In genomic region chr20:46200582-46201570, GRCh38 we compare ENCODE assay signal across 19 cellular contexts.
DNase-seq lines count a peak whose midpoint lies in the region; ATAC-seq and TF ChIP-seq lines count a peak whose summit lies in the region.
"Had no signal": no experiment of that assay in that cellular context is flagged by ENCODE, and none has a peak within 500 bp of the region (broad histone marks: within the 10 kb centered on the region; RNA-seq: fewer than 3 reads in every experiment).

No MANE protein-coding gene starts in this region.

- H3K4me3 ChIP-seq in right cardiac atrium (ENCODE audit: low read length) (no peak overlapping the region), endodermal cell (ENCODE audit: low read length) (no peak overlapping the region), neuronal stem cell (ENCODE audit: low read length in 2 of 2) (no peak overlapping the region), left lung (no peak overlapping the region)
- H3K4me3 ChIP-seq: BLaER1, HAP-1 had no signal

- ATAC-seq in right cardiac atrium (peak; percentile 65 to 78), Right ventricle myocardium inferior (no peak), HG02884 (IDR thresholded peaks at IDR 0.05; ENCODE audit: unreplicated experiment) (no peak), left lung (no peak)
- ATAC-seq: stimulated activated naive CD8-positive, alpha-beta T cell treated with anti-CD3 and anti-CD28 coated beads, Interleukin-15, amount 100 ng/mL, for 72 hours had no signal

- no peak overlapping the region for H3K4ac ChIP-seq in neuronal stem cell (ENCODE audit: low read length)

- CTCF ChIA-PET in HEK293T (lab: Yijun Ruan, JAX) = interaction anchor here (0.6 kb wide), 1 partner anchor 867 kb away, joined by 3 read pairs; no protein-coding TSS in a partner anchor

- H3K79me1 ChIP-seq in neuronal stem cell (ENCODE audit: low read depth, low read length) = no peaks in the 10 kb centered on the region

- no peaks in the 10 kb centered on the region for H3K36me3 Mint-ChIP-seq in endodermal cell (ENCODE audit: low read depth)
- H3K36me3 Mint-ChIP-seq: immature natural killer cell, type B pancreatic cell had no signal

- no peak overlapping the region for H2AFZ ChIP-seq in neuronal stem cell (ENCODE audit: low read length)

- H2BK120ac ChIP-seq in neuronal stem cell (ENCODE audit: low read depth, low read length) = no peak overlapping the region

- H3K9ac ChIP-seq in endodermal cell (ENCODE audit: extremely low read depth, low read length, poor library complexity, severe bottlenecking) = no peak overlapping the region
- no peak overlapping the region for H3K9ac ChIP-seq in neuronal stem cell (ENCODE audit: low read depth, low read length, poor library complexity)
- H3K9ac ChIP-seq: BLaER1 had no signal

- H4K91ac ChIP-seq in neuronal stem cell (ENCODE audit: low read depth, low read length, poor library complexity) = no peak overlapping the region

- no peak overlapping the region for H3K4me3 Mint-ChIP-seq in endodermal cell
- H3K4me3 Mint-ChIP-seq: immature natural killer cell; stimulated activated naive CD8-positive, alpha-beta T cell treated with anti-CD3 and anti-CD28 coated beads, Interleukin-15, amount 100 ng/mL, for 72 hours; T-helper 2 cell treated with Interferon-gamma antibody and Interleukin-4, amounts not matched to agents 5 μg/mL and 100 μg/mL, for 36 hours; type B pancreatic cell had no signal

- H3K23ac ChIP-seq in neuronal stem cell (ENCODE audit: low read depth, low read length, poor library complexity) = no peak overlapping the region

- H2BK5ac ChIP-seq in neuronal stem cell (ENCODE audit: low read length) = no peak overlapping the region

- H3K4me1 Mint-ChIP-seq in endodermal cell = peaks cover 12% of the 10 kb centered on the region

- no peak overlapping the region for H4K8ac ChIP-seq in neuronal stem cell (ENCODE audit: low read depth, low read length)

- H3K27ac Mint-ChIP-seq in endodermal cell = no peak overlapping the region
- H3K27ac Mint-ChIP-seq: immature natural killer cell; stimulated activated naive CD8-positive, alpha-beta T cell treated with anti-CD3 and anti-CD28 coated beads, Interleukin-15, amount 100 ng/mL, for 72 hours; T-helper 2 cell treated with Interferon-gamma antibody and Interleukin-4, amounts not matched to agents 5 μg/mL and 100 μg/mL, for 36 hours had no signal

- H3K27ac ChIP-seq in right cardiac atrium (ENCODE audit: low read length) (no peak overlapping the region), endodermal cell (ENCODE audit: low read depth, low read length) (peak overlapping the region; percentile 68), neuronal stem cell (replicated peaks; ENCODE audit: low read length) (peak overlapping the region; percentile 52), left lung (no peak overlapping the region)
- H3K27ac ChIP-seq: BLaER1, heart right ventricle, RWPE1 had no signal

- no peaks in the 10 kb centered on the region for H3K27me3 ChIP-seq in right cardiac atrium (ENCODE audit: control insufficient read depth, insufficient read depth)
- H3K27me3 ChIP-seq in endodermal cell (ENCODE audit: control insufficient read depth, insufficient read depth, low read length, poor library complexity, severe bottlenecking) = no peaks in the 10 kb centered on the region
- peaks cover 0 to 16% (median 0%) of the 10 kb centered on the region in 3 experiments for H3K27me3 ChIP-seq in neuronal stem cell (ENCODE audit: control insufficient read depth in 3 of 3, insufficient read depth in 3 of 3, low read depth in 1 of 3, low read length in 3 of 3)
- H3K27me3 ChIP-seq in left lung = peaks cover 31 to 91% of the 10 kb centered on the region in 2 donors
- H3K27me3 ChIP-seq: BLaER1 had no signal

- H3K9me3 ChIP-seq in right cardiac atrium (ENCODE audit: control insufficient read depth, low read length) (no peaks in the 10 kb centered on the region), endodermal cell (ENCODE audit: control insufficient read depth, low read length) (no peaks in the 10 kb centered on the region), neuronal stem cell (replicated peaks in 1 of 2; ENCODE audit: control insufficient read depth in 2 of 2, insufficient read depth in 1 of 2, low read depth in 1 of 2, low read length in 2 of 2) (no peaks in the 10 kb centered on the region), left lung (no peaks in the 10 kb centered on the region)
- H3K9me3 ChIP-seq: BLaER1, HAP-1, heart right ventricle had no signal

- no peak overlapping the region for H3K4me2 ChIP-seq in neuronal stem cell (ENCODE audit: insufficient read depth, low read length, poor library complexity, severe bottlenecking)
- H3K4me2 ChIP-seq: BLaER1 had no signal

- DNase-seq in right cardiac atrium = peak; percentile 57 to 86 (median 81)
- no peak for DNase-seq in Right ventricle myocardium inferior (ENCODE audit: missing footprints)
- no peak for DNase-seq in endodermal cell
- no peak for DNase-seq in neuronal stem cell (ENCODE audit: low spot score)
- DNase-seq in DMS153 treated with DMSO at 0.1 percent for 48 hours (lab: John Stamatoyannopoulos, UW; ENCODE audit: unreplicated experiment) = no peak
- DNase-seq in left lung = no peak
- no peak for DNase-seq in HEK293T (ENCODE audit: extremely low spot score)
- DNase-seq: heart right ventricle; immature natural killer cell; KBM-7; NCI-H2171; NCI-H526 treated with DMSO at 0.1 percent for 48 hours; stimulated activated naive CD8-positive, alpha-beta T cell treated with anti-CD3 and anti-CD28 coated beads, Interleukin-15, amount 100 ng/mL, for 72 hours had no signal

- peaks cover 24% of the 10 kb centered on the region for H3K27me3 Mint-ChIP-seq in endodermal cell (ENCODE audit: insufficient read depth)

- H2BK15ac ChIP-seq in neuronal stem cell (ENCODE audit: low read length) = no peak overlapping the region

- no peak overlapping the region for H2AK5ac ChIP-seq in neuronal stem cell (ENCODE audit: low read depth, low read length)

- TF ChIP-seq CTCF in endodermal cell (conservative IDR thresholded peaks at IDR 0.05) (no peak), left lung (IDR thresholded peaks at IDR 0.05) (no peak)

- H3K14ac ChIP-seq in neuronal stem cell (ENCODE audit: low read length) = no peak overlapping the region

- no peak overlapping the region for H2BK12ac ChIP-seq in neuronal stem cell (ENCODE audit: low read length)

- peak overlapping the region; percentile 31 for H3K18ac ChIP-seq in neuronal stem cell (ENCODE audit: low read length)

- no peaks in the 10 kb centered on the region for H3K36me3 ChIP-seq in endodermal cell (ENCODE audit: control insufficient read depth, insufficient read depth, low read length)
- H3K36me3 ChIP-seq in neuronal stem cell (replicated peaks in 1 of 2; ENCODE audit: control insufficient read depth in 2 of 2, insufficient read depth in 2 of 2, low read length in 2 of 2) = no peaks in the 10 kb centered on the region
- no peaks in the 10 kb centered on the region for H3K36me3 ChIP-seq in left lung
- H3K36me3 ChIP-seq: BLaER1, HAP-1, heart right ventricle had no signal

- intact Hi-C loops in right cardiac atrium (cut with DNase I) (no loop called here), Right ventricle myocardium inferior (cut with DNase I) (no loop called here), left lung (cut with DNase I) (no loop called here)

- H3K4me1 ChIP-seq in right cardiac atrium (ENCODE audit: control insufficient read depth, insufficient read depth, low read length) = peaks cover 3% of the 10 kb centered on the region
- H3K4me1 ChIP-seq in endodermal cell (ENCODE audit: control insufficient read depth, insufficient read depth, low read length) = no peaks in the 10 kb centered on the region
- H3K4me1 ChIP-seq in neuronal stem cell (ENCODE audit: control insufficient read depth in 2 of 2, insufficient read depth in 1 of 2, low read depth in 1 of 2, low read length in 2 of 2) = peaks cover 0 to 31% of the 10 kb centered on the region in 2 donors
- peaks cover 0 to 29% of the 10 kb centered on the region in 2 donors for H3K4me1 ChIP-seq in left lung

- WGBS in right cardiac atrium = 28% methylated on average over 55 of the region's 55 CpGs
- WGBS in endodermal cell (ENCODE audit: insufficient coverage in 1 of 2, insufficient read length in 1 of 2), 2 experiments = 94 to 95% methylated on average over 28 to 55 of the region's 55 CpGs
- WGBS in neuronal stem cell (ENCODE audit: extremely low coverage in 2 of 2, insufficient read length in 2 of 2, insufficient replicate concordance in 1 of 2), 2 donors = no CpG with 5 or more reads among the region's 55 CpGs

- peaks cover 2% of the 10 kb centered on the region for H3K9me3 Mint-ChIP-seq in endodermal cell
- H3K9me3 Mint-ChIP-seq: stimulated activated naive CD8-positive, alpha-beta T cell treated with anti-CD3 and anti-CD28 coated beads, Interleukin-15, amount 100 ng/mL, for 72 hours; T-helper 2 cell treated with Interferon-gamma antibody and Interleukin-4, amounts not matched to agents 5 μg/mL and 100 μg/mL, for 36 hours; type B pancreatic cell had no signal

- POLR2A ChIA-PET in HEK293T (lab: Yijun Ruan, JAX) = no interaction called here

TF ChIP-seq in HEK293T, 16 proteins besides CTCF, POLR2A, EP300 and RAD21:
- TF ChIP-seq L3MBTL2 (conservative IDR thresholded peaks at IDR 0.05) = no peak
- TF ChIP-seq FOXM1 (IDR thresholded peaks at IDR 0.05; ENCODE audit: borderline replicate concordance) = no peak
- no peak for TF ChIP-seq NFRKB (IDR thresholded peaks at IDR 0.05)
- no peak for TF ChIP-seq ZNF384 (IDR thresholded peaks at IDR 0.05)
- TF ChIP-seq BHLHE40 (IDR thresholded peaks at IDR 0.05; ENCODE audit: borderline replicate concordance) = no peak
- no peak for TF ChIP-seq SP1 (IDR thresholded peaks at IDR 0.05)
- TF ChIP-seq PKNOX1 (IDR thresholded peaks at IDR 0.05) = no peak
- TF ChIP-seq SUZ12 (IDR thresholded peaks at IDR 0.05) = no peak
- no peak for TF ChIP-seq LEF1 (IDR thresholded peaks at IDR 0.05; ENCODE audit: borderline replicate concordance)
- no peak for TF ChIP-seq HDGF (IDR thresholded peaks at IDR 0.05; ENCODE audit: borderline replicate concordance)
- no peak for TF ChIP-seq FOXK2 (IDR thresholded peaks at IDR 0.05)
- no peak for TF ChIP-seq ARNT (IDR thresholded peaks at IDR 0.05)
- no peak for TF ChIP-seq TARDBP (IDR thresholded peaks at IDR 0.05)
- no peak for TF ChIP-seq FOXA1 (IDR thresholded peaks at IDR 0.05)
- no peak for TF ChIP-seq ELF4 (IDR thresholded peaks at IDR 0.05)
- no peak for TF ChIP-seq CTBP1 (IDR thresholded peaks at IDR 0.05; ENCODE audit: borderline replicate concordance)
TF ChIP-seq in HEK293T: peak in this region for 0.

Comparison
In these comparisons a context has a peak if more than half of its experiments do, and no peak if none do; other contexts are left out.
1. ATAC-seq: peak in right cardiac atrium (2 of 2); none in Right ventricle myocardium inferior (single experiment), HG02884 (single experiment) and left lung (single experiment).
2. DNase-seq: peak in right cardiac atrium (3 of 3); none in Right ventricle myocardium inferior (single experiment), endodermal cell (single experiment), neuronal stem cell (single experiment), DMS153 treated with DMSO at 0.1 percent for 48 hours (single experiment), left lung (0 of 2) and HEK293T (single experiment).
3. H3K27ac ChIP-seq: peak in endodermal cell (single experiment) and neuronal stem cell (single experiment); none in right cardiac atrium (single experiment) and left lung (0 of 2).